Comparison of ENCODE assay signal across 8 cellular contexts in the genomic region with DNA sequence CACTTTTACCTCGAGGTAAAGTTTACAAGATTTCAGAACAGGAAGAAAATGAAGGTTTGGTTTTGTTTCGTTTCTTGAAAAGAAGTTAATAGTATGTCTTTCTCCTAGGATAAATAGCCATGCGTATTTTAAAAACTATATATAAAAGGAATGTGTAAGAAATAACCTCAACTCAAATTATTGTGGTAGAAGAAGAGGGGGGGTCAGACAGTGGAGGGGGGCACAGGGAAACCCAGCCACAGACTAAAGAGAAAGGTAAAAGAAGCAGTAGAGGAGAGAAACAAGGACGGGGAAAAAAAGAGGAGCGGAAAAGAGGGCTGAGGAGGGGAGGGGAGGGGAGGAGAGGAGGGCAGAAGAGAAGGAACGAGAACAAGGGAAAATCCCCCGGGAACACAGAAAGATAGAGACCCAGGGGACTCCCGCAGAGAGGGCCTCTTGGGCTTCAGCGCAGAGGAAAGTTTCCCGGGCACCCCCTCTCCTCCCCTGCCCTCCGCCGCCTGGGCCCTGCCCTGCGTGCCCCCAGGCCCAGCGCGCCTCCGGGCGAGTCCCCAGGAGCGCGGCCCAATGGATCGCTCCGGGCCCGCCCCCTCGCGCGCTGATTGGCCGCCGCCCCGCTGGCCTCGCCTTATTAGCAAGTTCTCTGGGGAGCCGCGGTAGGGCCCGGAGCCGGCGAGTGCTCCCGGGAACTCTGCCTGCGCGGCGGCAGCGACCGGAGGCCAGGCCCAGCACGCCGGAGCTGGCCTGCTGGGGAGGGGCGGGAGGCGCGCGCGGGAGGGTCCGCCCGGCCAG. TPM values are rescaled to one million over a fixed set of nuclear protein-coding genes. Genes with fewer than 3 reads are reported as not detected.
DNase-seq lines count a peak whose midpoint lies in the region; ATAC-seq and TF ChIP-seq lines count a peak whose summit lies in the region.

MSX1 (plus strand) TSS at position 656 of the 789 bp plus-strand sequence. CDS start 235 bp downstream, outside the sequence.

- H3K27ac ChIP-seq in naive thymus-derived CD4-positive, alpha-beta T cell (ENCODE audit: low read depth, low read length): no peak within 1 kb of the TSS
- H3K27ac ChIP-seq in testis: no peak within 1 kb of the TSS

- ATAC-seq in GM18511 (IDR thresholded peaks at IDR 0.05; ENCODE audit: unreplicated experiment) (peak; percentile 89), HG02938 (IDR thresholded peaks at IDR 0.05; ENCODE audit: unreplicated experiment) (peak; percentile 66)
- ATAC-seq in naive thymus-derived CD4-positive, alpha-beta T cell: peak; percentile 73

- peaks cover 86% of the 10 kb centered on the region for H3K27me3 Mint-ChIP-seq in activated T-cell treated with anti-CD3 and anti-CD28 coated beads, Interleukin-2, amount 50 U/mL, for 24 hours
- H3K27me3 Mint-ChIP-seq in naive thymus-derived CD4-positive, alpha-beta T cell: peaks cover 68 to 85% (median 82%) of the 10 kb centered on the region in 5 donors

- no peak for TF ChIP-seq CTCF in fibroblast of villous mesenchyme (IDR thresholded peaks at IDR 0.05; ENCODE audit: insufficient read depth, low read depth, low read length)
- no peak for TF ChIP-seq CTCF in testis (IDR thresholded peaks at IDR 0.05)

- peaks cover 34% of the 10 kb centered on the region for H3K4me1 Mint-ChIP-seq in activated T-cell treated with anti-CD3 and anti-CD28 coated beads, Interleukin-2, amount 50 U/mL, for 24 hours (ENCODE audit: low read depth)
- peaks cover 18 to 56% (median 49%) of the 10 kb centered on the region in 7 donors for H3K4me1 Mint-ChIP-seq in naive thymus-derived CD4-positive, alpha-beta T cell

- no peak within 1 kb of the TSS for H3K27ac Mint-ChIP-seq in activated T-cell treated with anti-CD3 and anti-CD28 coated beads, Interleukin-2, amount 50 U/mL, for 24 hours
- peak within 1 kb of the TSS in 1 of 9 donors; percentile 23 for H3K27ac Mint-ChIP-seq in naive thymus-derived CD4-positive, alpha-beta T cell

- DNase-seq in Ammon's horn (ENCODE audit: low spot score): peak; percentile 86
- peak; percentile 65 for DNase-seq in NCI-H2171 treated with DMSO at 0.1 percent for 48 hours (lab: John Stamatoyannopoulos, UW)
- peak; percentile 60 for DNase-seq in activated T-cell treated with anti-CD3 and anti-CD28 coated beads, Interleukin-2, amount 50 U/mL, for 24 hours
- DNase-seq in fibroblast of villous mesenchyme (ENCODE audit: low read depth): peak; percentile 89
- no peak for DNase-seq in naive thymus-derived CD4-positive, alpha-beta T cell
- DNase-seq in testis: peak; percentile 91

- peak within 1 kb of the TSS; percentile 65 for H3K4me3 Mint-ChIP-seq in activated T-cell treated with anti-CD3 and anti-CD28 coated beads, Interleukin-2, amount 50 U/mL, for 24 hours
- H3K4me3 Mint-ChIP-seq in naive thymus-derived CD4-positive, alpha-beta T cell: peak within 1 kb of the TSS; percentile 58 to 92 (median 85)

- no peaks in the 10 kb centered on the region for H3K36me3 ChIP-seq in naive thymus-derived CD4-positive, alpha-beta T cell (ENCODE audit: control insufficient read depth in 2 of 3, insufficient read depth in 3 of 3, low read length in 3 of 3)
- no peaks in the 10 kb centered on the region for H3K36me3 ChIP-seq in testis (ENCODE audit: low read depth, missing control alignments)

- peaks cover 11 to 13% of the 10 kb centered on the region in 2 donors for H3K4me1 ChIP-seq in naive thymus-derived CD4-positive, alpha-beta T cell (ENCODE audit: control insufficient read depth in 2 of 2, insufficient read depth in 2 of 2, low read length in 2 of 2)
- H3K4me1 ChIP-seq in testis: peaks cover 21% of the 10 kb centered on the region

- peak within 1 kb of the TSS; percentile 85 for H3K4me3 ChIP-seq in fibroblast of villous mesenchyme (ENCODE audit: low read depth, low read length)
- H3K4me3 ChIP-seq in naive thymus-derived CD4-positive, alpha-beta T cell (ENCODE audit: low read length): peak within 1 kb of the TSS; percentile 52
- peak within 1 kb of the TSS; percentile 51 to 68 for H3K4me3 ChIP-seq in testis

- TF ChIP-seq POLR2A in testis (IDR thresholded peaks at IDR 0.05): no peak

- WGBS in testis, 2 donors: 2 to 3% methylated on average over 22 to 38 of the region's 49 CpGs

- no peaks in the 10 kb centered on the region for H3K9me3 ChIP-seq in naive thymus-derived CD4-positive, alpha-beta T cell (ENCODE audit: control insufficient read depth in 2 of 3, low read length in 3 of 3)
- H3K9me3 ChIP-seq in testis: no peaks in the 10 kb centered on the region

- intact Hi-C loops in naive thymus-derived CD4-positive, alpha-beta T cell (cut with micrococcal nuclease): loop anchor here in 1 of 2 donors (10.0 kb wide), 1 partner anchor 1036 kb away; the partner anchor contains the start of gene CRMP1
- intact Hi-C loops in testis (cut with DNase I; ENCODE audit: low total_unique reads): no loop called here

- POLR2A ChIA-PET in naive thymus-derived CD4-positive, alpha-beta T cell (lab: Charles Lee): no interaction called here

- no peaks in the 10 kb centered on the region for H3K36me3 Mint-ChIP-seq in activated T-cell treated with anti-CD3 and anti-CD28 coated beads, Interleukin-2, amount 50 U/mL, for 24 hours (ENCODE audit: low read depth)
- peaks cover 0 to 4% (median 0%) of the 10 kb centered on the region in 5 donors for H3K36me3 Mint-ChIP-seq in naive thymus-derived CD4-positive, alpha-beta T cell

- CTCF ChIA-PET in naive thymus-derived CD4-positive, alpha-beta T cell (lab: Charles Lee): interaction anchor here (0.7 kb wide), 1 partner anchor 511 kb away, joined by 7 read pairs; no protein-coding TSS in a partner anchor

- peaks cover 2% of the 10 kb centered on the region for H3K9me3 Mint-ChIP-seq in activated T-cell treated with anti-CD3 and anti-CD28 coated beads, Interleukin-2, amount 50 U/mL, for 24 hours
- H3K9me3 Mint-ChIP-seq in naive thymus-derived CD4-positive, alpha-beta T cell: peaks cover 0 to 28% (median 2%) of the 10 kb centered on the region in 11 donors

- H3K27me3 ChIP-seq in naive thymus-derived CD4-positive, alpha-beta T cell (ENCODE audit: control insufficient read depth in 2 of 2, insufficient read depth in 2 of 2, low read length in 2 of 2): peaks cover 19 to 35% of the 10 kb centered on the region in 2 donors
- peaks cover 14% of the 10 kb centered on the region for H3K27me3 ChIP-seq in testis

RNA-seq across cellular contexts. Expression of gene MSX1, which starts in this region (rescaled TPM):
- total RNA-seq in fibroblast of villous mesenchyme: 3.2 and 4.3 TPM in 2 replicates
- total RNA-seq in naive thymus-derived CD4-positive, alpha-beta T cell: not detected
- polyA plus RNA-seq in naive thymus-derived CD4-positive, alpha-beta T cell: not detected
- 1 to 10 TPM in 1 of 2 donors, under 1 TPM in 1; 0.99 to 1.7 TPM for total RNA-seq in testis
- 1.7 TPM for polyA plus RNA-seq in testis (ENCODE audit: insufficient read depth, low read depth, low replicate concordance)

Comparison
In these comparisons a context has a peak if more than half of its experiments do, and no peak if none do; other contexts are left out.
1. Peak in ATAC-seq and H3K4me3 ChIP-seq in naive thymus-derived CD4-positive, alpha-beta T cell; RNA of the gene not detected or under 1 TPM.
2. DNase-seq: peak in Ammon's horn (single experiment), NCI-H2171 treated with DMSO at 0.1 percent for 48 hours (single experiment), activated T-cell treated with anti-CD3 and anti-CD28 coated beads, Interleukin-2, amount 50 U/mL, for 24 hours (single experiment), fibroblast of villous mesenchyme (single experiment) and testis (single experiment); none in naive thymus-derived CD4-positive, alpha-beta T cell (0 of 9).
3. Peak in every context shown above with its lines, with median percentiles within 50 percentile points of each other: ATAC-seq and H3K4me3 ChIP-seq.